ENCODE assay signal across 33 cellular contexts in the genomic region with DNA sequence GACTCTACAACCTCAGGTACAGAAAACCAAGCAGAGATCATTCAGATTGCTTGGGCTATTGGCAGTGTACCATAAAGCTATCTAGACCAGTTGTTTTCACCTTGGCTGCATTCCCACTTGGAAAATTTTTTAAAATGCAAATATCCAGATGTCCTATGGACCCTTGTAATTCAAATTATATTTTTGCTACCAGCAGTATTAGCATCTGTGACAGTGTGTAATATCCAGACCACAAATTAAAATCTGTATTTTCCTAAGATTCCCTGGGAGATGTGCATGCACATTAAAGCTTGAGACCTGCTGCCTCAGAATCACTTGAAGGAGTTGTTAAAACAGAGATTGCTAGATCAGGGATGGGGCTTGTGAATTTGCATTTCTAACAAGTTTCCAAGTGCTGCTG.
"Had no signal": no experiment of that assay in that cellular context is flagged by ENCODE, and none has a peak within 500 bp of the region (broad histone marks: within the 10 kb centered on the region; RNA-seq: fewer than 3 reads in every experiment).

No MANE protein-coding gene starts in this region.

- DNase-seq: activated CD4-positive, alpha-beta T cell treated with anti-CD3 and anti-CD28 coated beads for 48 hours; activated CD4-positive, alpha-beta T cell treated with anti-CD3 and anti-CD28 coated beads, Interleukin-2, amount 50 U/mL, for 48 hours; activated CD8-positive, alpha-beta memory T cell treated with anti-CD3 and anti-CD28 coated beads for 24 hours; activated effector memory CD4-positive, alpha-beta T cell treated with anti-CD3 and anti-CD28 coated beads, Interleukin-2, amount 50 U/mL, for 16 hours; activated naive CD4-positive, alpha-beta T cell treated with anti-CD3 and anti-CD28 coated beads, Interleukin-2, amount 10 ng/mL, durations not matched to agents 7 days and 5 days; amniotic stem cell; caudate nucleus; cortex of kidney; effector memory CD8-positive, alpha-beta T cell; erythroblast; foreskin keratinocyte; kidney glomerular epithelial cell; left ventricle myocardium inferior; retina; sigmoid colon; small intestine; stimulated activated CD4-positive, alpha-beta T cell treated with anti-CD3 and anti-CD28 coated beads, Interleukin-1b, Interleukin-23, amount 100 ng/mL, for 48 hours; stimulated activated CD4-positive, alpha-beta T cell treated with anti-CD3 and anti-CD28 coated beads, Interleukin-4, amount 100 ng/mL, for 4 hours; stimulated activated CD8-positive, alpha-beta memory T cell treated with anti-CD3 and anti-CD28 coated beads, Interleukin-4, amount 100 ng/mL, for 48 hours; stimulated activated naive CD8-positive, alpha-beta T cell treated with anti-CD3 and anti-CD28 coated beads, Interleukin-15, amount 100 ng/mL, for 72 hours; substantia nigra; T-helper 9 cell; thyroid gland; upper lobe of right lung; WERI-Rb-1 had no signal

- H3K9me3 ChIP-seq: neutrophil, sigmoid colon, thyroid gland, upper lobe of right lung had no signal

- H3K27me3 ChIP-seq: foreskin keratinocyte, neutrophil, sigmoid colon, thyroid gland, upper lobe of right lung had no signal

- H3K4me1 Mint-ChIP-seq: activated naive CD4-positive, alpha-beta T cell treated with anti-CD3 and anti-CD28 coated beads, Interleukin-2, amount 10 ng/mL, durations not matched to agents 7 days and 5 days; nephron; stimulated activated memory B cell treated with anti-CD40 and anti-IgM and Interleukin-4, amounts not matched to agents 10 μg/mL and 1 μg/mL and 100 μg/mL, for 72 hours; stimulated activated naive CD8-positive, alpha-beta T cell treated with anti-CD3 and anti-CD28 coated beads, Interleukin-15, amount 100 ng/mL, for 72 hours had no signal

- FAIRE-seq: small intestine, TTC549 had no signal

- H3K27ac Mint-ChIP-seq: activated naive CD4-positive, alpha-beta T cell treated with anti-CD3 and anti-CD28 coated beads, Interleukin-2, amount 10 ng/mL, durations not matched to agents 7 days and 5 days; activated T-helper 1 cell treated with anti-CD3 and anti-CD28 coated beads, Interleukin-12 subunit alpha, Interleukin-12 subunit beta, Interleukin-2, Interleukin-4 antibody, amounts not matched to agents 30 ng/mL and 10 ng/mL and 1 ng/mL, durations not matched to agents 14 hours and 24 hours and 36 hours; effector memory CD8-positive, alpha-beta T cell; nephron; progenitor cell of endocrine pancreas; stimulated activated memory B cell treated with anti-CD40 and anti-IgM and Interleukin-4, amounts not matched to agents 10 μg/mL and 1 μg/mL and 100 μg/mL, for 72 hours; stimulated activated naive CD8-positive, alpha-beta T cell treated with anti-CD3 and anti-CD28 coated beads, Interleukin-15, amount 100 ng/mL, for 72 hours; T-helper 1 cell treated with Interleukin-12 subunit alpha and Interleukin-12 subunit beta and Interleukin-4 antibody, amounts not matched to agents 30 μg/mL and 1 μg/mL, for 36 hours had no signal

- ATAC-seq: activated CD4-positive, CD25-positive, alpha-beta regulatory T cell treated with anti-CD3 and anti-CD28 coated beads, Interleukin-2, amount 50 U/mL, for 24 hours; effector memory CD8-positive, alpha-beta T cell; foreskin keratinocyte; stimulated activated memory B cell treated with anti-CD40 and anti-IgM and Interleukin-4, amounts not matched to agents 10 μg/mL and 1 μg/mL and 100 μg/mL, for 72 hours; stimulated activated naive CD8-positive, alpha-beta T cell treated with anti-CD3 and anti-CD28 coated beads, Interleukin-15, amount 100 ng/mL, for 72 hours; upper lobe of right lung had no signal

- H3K4me3 Mint-ChIP-seq: activated naive CD4-positive, alpha-beta T cell treated with anti-CD3 and anti-CD28 coated beads, Interleukin-2, amount 10 ng/mL, durations not matched to agents 7 days and 5 days; activated T-helper 1 cell treated with anti-CD3 and anti-CD28 coated beads, Interleukin-12 subunit alpha, Interleukin-12 subunit beta, Interleukin-2, Interleukin-4 antibody, amounts not matched to agents 30 ng/mL and 10 ng/mL and 1 ng/mL, durations not matched to agents 14 hours and 24 hours and 36 hours; effector memory CD8-positive, alpha-beta T cell; nephron; stimulated activated memory B cell treated with anti-CD40 and anti-IgM and Interleukin-4, amounts not matched to agents 10 μg/mL and 1 μg/mL and 100 μg/mL, for 72 hours; stimulated activated naive CD8-positive, alpha-beta T cell treated with anti-CD3 and anti-CD28 coated beads, Interleukin-15, amount 100 ng/mL, for 72 hours; T-helper 1 cell treated with Interleukin-12 subunit alpha and Interleukin-12 subunit beta and Interleukin-4 antibody, amounts not matched to agents 30 μg/mL and 1 μg/mL, for 36 hours had no signal

- H3K36me3 ChIP-seq: left ventricle myocardium inferior, neutrophil, sigmoid colon, thyroid gland, upper lobe of right lung, WERI-Rb-1 had no signal

- H3K4me3 ChIP-seq: left ventricle myocardium inferior, sigmoid colon, thyroid gland, upper lobe of right lung had no signal

- H3K27ac ChIP-seq: foreskin keratinocyte, left ventricle myocardium inferior, neutrophil, thyroid gland, upper lobe of right lung, WERI-Rb-1 had no signal

- H3K9me3 Mint-ChIP-seq: activated T-helper 1 cell treated with anti-CD3 and anti-CD28 coated beads, Interleukin-12 subunit alpha, Interleukin-12 subunit beta, Interleukin-2, Interleukin-4 antibody, amounts not matched to agents 30 ng/mL and 10 ng/mL and 1 ng/mL, durations not matched to agents 14 hours and 24 hours and 36 hours; nephron; stimulated activated memory B cell treated with anti-CD40 and anti-IgM and Interleukin-4, amounts not matched to agents 10 μg/mL and 1 μg/mL and 100 μg/mL, for 72 hours; T-helper 1 cell treated with Interleukin-12 subunit alpha and Interleukin-12 subunit beta and Interleukin-4 antibody, amounts not matched to agents 30 μg/mL and 1 μg/mL, for 36 hours had no signal

- H3K36me3 Mint-ChIP-seq: activated naive CD4-positive, alpha-beta T cell treated with anti-CD3 and anti-CD28 coated beads, Interleukin-2, amount 10 ng/mL, durations not matched to agents 7 days and 5 days; stimulated activated memory B cell treated with anti-CD40 and anti-IgM and Interleukin-4, amounts not matched to agents 10 μg/mL and 1 μg/mL and 100 μg/mL, for 72 hours had no signal

- H3K27me3 Mint-ChIP-seq: activated naive CD4-positive, alpha-beta T cell treated with anti-CD3 and anti-CD28 coated beads, Interleukin-2, amount 10 ng/mL, durations not matched to agents 7 days and 5 days; effector memory CD8-positive, alpha-beta T cell; progenitor cell of endocrine pancreas; stimulated activated memory B cell treated with anti-CD40 and anti-IgM and Interleukin-4, amounts not matched to agents 10 μg/mL and 1 μg/mL and 100 μg/mL, for 72 hours; stimulated activated naive CD8-positive, alpha-beta T cell treated with anti-CD3 and anti-CD28 coated beads, Interleukin-15, amount 100 ng/mL, for 72 hours had no signal

- H3K4me1 ChIP-seq: foreskin keratinocyte, left ventricle myocardium inferior, thyroid gland, upper lobe of right lung had no signal
